1 cellular context compared by ENCODE assay signal in the genomic region with DNA sequence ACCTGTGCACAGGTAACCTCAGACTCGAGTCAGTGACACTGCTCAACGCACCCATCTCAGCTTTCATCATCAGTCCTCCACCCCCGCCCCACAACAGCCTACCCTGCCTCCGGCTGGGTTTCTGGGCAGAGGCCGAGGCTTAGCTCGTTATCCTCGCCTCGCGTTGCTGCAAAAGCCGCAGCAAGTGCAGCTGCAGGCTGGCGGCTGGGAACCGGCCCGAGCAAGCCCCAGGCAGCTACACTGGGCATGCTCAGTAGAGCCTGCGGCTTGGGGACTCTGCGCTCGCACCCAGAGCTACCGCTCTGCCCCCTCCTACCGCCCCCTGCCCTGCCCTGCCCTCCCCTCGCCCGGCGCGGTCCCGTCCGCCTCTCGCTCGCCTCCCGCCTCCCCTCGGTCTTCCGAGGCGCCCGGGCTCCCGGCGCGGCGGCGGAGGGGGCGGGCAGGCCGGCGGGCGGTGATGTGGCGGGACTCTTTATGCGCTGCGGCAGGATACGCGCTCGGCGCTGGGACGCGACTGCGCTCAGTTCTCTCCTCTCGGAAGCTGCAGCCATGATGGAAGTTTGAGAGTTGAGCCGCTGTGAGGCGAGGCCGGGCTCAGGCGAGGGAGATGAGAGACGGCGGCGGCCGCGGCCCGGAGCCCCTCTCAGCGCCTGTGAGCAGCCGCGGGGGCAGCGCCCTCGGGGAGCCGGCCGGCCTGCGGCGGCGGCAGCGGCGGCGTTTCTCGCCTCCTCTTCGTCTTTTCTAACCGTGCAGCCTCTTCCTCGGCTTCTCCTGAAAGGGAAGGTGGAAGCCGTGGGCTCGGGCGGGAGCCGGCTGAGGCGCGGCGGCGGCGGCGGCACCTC.
A peak's percentile ranks its signal among the peaks of the same experiment; 100 is the strongest.
TF ChIP-seq lines count a peak whose summit lies in the region.

A gene with protein sequence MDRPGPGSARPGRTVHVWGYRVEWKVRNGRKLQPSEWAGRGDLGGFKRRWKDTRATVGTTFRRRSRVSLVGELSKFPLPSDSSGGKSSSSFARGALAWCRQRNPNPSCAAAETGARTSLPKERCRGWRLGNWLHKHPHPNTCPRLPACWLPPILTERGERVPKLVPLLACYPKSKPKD (minus strand): TSS at position 432 of the 842 bp plus-strand sequence. CDS start 1,046 bp downstream, outside the sequence.
A gene (plus strand): TSS at position 524 of the 842 bp plus-strand sequence. CDS start 845 bp downstream, outside the sequence.

TF ChIP-seq in HepG2, 621 proteins besides CTCF, POLR2A, EP300 and RAD21 (continued from another document and continues in another):
- TF ChIP-seq, protein P1, sequence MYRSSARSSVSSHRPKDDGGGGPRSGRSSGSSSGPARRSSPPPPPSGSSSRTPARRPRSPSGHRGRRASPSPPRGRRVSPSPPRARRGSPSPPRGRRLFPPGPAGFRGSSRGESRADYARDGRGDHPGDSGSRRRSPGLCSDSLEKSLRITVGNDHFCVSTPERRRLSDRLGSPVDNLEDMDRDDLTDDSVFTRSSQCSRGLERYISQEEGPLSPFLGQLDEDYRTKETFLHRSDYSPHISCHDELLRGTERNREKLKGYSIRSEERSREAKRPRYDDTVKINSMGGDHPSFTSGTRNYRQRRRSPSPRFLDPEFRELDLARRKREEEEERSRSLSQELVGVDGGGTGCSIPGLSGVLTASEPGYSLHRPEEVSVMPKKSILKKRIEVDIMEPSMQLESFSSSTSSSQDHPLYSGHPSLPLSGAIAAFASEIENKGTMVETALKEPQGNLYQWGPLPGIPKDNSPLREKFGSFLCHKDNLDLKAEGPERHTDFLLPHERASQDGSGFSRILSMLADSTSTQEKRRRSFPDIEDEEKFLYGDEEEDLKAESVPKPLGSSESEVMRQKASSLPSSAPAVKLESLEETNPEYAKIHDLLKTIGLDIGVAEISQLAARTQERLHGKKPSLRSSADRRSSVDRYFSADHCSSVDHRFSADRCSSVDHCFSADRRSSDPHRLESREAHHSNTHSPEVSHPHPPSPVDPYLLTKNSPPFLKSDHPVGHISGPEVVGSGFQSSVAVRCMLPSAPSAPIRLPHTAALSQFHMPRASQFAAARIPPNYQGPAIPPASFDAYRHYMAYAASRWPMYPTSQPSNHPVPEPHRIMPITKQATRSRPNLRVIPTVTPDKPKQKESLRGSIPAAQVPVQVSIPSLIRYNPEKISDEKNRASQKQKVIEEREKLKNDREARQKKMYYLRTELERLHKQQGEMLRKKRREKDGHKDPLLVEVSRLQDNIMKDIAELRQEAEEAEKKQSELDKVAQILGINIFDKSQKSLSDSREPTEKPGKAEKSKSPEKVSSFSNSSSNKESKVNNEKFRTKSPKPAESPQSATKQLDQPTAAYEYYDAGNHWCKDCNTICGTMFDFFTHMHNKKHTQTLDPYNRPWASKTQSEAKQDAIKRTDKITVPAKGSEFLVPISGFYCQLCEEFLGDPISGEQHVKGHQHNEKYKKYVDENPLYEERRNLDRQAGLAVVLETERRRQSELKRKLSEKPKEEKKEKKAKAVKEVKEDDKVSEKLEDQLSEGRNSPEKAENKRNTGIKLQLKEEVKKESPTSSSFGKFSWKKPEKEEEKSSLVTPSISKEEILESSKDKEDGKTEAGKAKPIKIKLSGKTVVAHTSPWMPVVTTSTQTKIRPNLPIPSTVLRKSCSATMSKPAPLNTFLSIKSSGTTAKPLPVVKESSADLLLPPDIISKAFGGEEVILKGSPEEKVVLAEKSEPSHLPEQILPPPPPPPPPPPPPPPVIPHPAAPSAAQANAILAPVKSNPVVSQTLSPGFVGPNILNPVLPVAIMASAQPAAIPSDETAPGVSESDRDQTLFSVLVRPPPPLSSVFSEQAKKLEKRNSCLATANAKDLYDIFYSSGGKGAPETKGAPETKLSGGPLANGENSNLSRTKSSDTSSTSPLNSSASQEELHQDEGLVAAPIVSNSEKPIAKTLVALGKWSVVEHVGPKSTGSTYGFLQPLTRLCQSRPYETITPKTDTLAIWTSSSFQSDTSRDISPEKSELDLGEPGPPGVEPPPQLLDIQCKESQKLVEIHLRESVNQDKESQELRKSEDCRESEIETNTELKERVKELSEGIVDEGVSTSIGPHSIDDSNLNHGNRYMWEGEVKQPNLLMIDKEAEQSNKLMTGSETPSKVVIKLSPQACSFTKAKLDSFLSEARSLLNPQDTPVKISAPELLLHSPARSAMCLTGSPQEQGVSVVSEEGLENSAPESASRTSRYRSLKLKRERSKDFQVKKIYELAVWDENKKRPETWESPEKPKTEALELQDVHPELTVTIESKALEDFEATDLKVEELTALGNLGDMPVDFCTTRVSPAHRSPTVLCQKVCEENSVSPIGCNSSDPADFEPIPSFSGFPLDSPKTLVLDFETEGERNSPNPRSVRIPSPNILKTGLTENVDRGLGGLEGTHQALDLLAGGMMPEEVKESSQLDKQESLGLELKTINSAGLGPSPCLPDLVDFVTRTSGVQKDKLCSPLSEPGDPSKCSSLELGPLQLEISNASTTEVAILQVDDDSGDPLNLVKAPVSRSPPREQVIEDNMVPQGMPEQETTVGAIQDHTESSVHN (CRISPR knock-in tag; IDR thresholded peaks at IDR 0.05), result no peak
- TF ChIP-seq, protein P2, sequence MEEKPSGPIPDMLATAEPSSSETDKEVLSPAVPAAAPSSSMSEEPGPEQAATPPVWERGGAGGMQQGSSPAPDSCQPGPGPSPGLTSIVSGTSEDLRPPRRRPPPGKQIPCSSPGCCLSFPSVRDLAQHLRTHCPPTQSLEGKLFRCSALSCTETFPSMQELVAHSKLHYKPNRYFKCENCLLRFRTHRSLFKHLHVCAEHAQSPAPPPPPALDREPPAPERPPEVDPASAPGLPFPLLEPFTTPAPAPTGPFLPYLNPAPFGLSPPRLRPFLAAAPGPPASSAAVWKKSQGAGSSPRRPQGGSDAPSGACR (CRISPR knock-in tag; IDR thresholded peaks at IDR 0.05), result no peak
- TF ChIP-seq ZNF546 (CRISPR knock-in tag; conservative IDR thresholded peaks at IDR 0.05) (0 out of 2 replicates have a peak, but pooled peaks have one; percentile 37), RORA (CRISPR knock-in tag; IDR thresholded peaks at IDR 0.05) (no peak), ZNF709 (CRISPR knock-in tag; IDR thresholded peaks at IDR 0.05) (no peak), MZF1 (CRISPR knock-in tag; IDR thresholded peaks at IDR 0.05; ENCODE audit: borderline replicate concordance) (no peak), ZNF205 (CRISPR knock-in tag; IDR thresholded peaks at IDR 0.05) (no peak; the same call in 1 of the 2 replicates), SSRP1 (CRISPR knock-in tag; IDR thresholded peaks at IDR 0.05) (no peak), ZC3H13 (CRISPR knock-in tag; IDR thresholded peaks at IDR 0.05) (peak; percentile 83), ZKSCAN8 (CRISPR knock-in tag; IDR thresholded peaks at IDR 0.05; ENCODE audit: borderline replicate concordance) (peak; percentile 43; the same call in 1 of the 2 replicates), RELA (CRISPR knock-in tag; IDR thresholded peaks at IDR 0.05) (peak; percentile 65; the same call in 1 of the 2 replicates), POLR2G (IDR thresholded peaks at IDR 0.05; ENCODE audit: low read depth, low read length) (peak; percentile 90), ZNF253 (CRISPR knock-in tag; IDR thresholded peaks at IDR 0.05; ENCODE audit: borderline replicate concordance) (peak; percentile 80; the same call in 1 of the 2 replicates), HNRNPLL (IDR thresholded peaks at IDR 0.05; ENCODE audit: low read depth, low read length, poor library complexity, severe bottlenecking) (peak; percentile 75), ZNF274 (CRISPR knock-in tag; IDR thresholded peaks at IDR 0.05) (peak; percentile 82; the same call in 1 of the 2 replicates), ZNF720 (CRISPR knock-in tag; IDR thresholded peaks at IDR 0.05) (no peak), KDM1A (CRISPR knock-in tag; IDR thresholded peaks at IDR 0.05) (peak; percentile 81), PITX1 (CRISPR knock-in tag; IDR thresholded peaks at IDR 0.05) (0 out of 2 replicates have a peak, but pooled peaks have one; percentile 34), ZSCAN20 (CRISPR knock-in tag; IDR thresholded peaks at IDR 0.05; ENCODE audit: borderline replicate concordance) (peak; percentile 63; the same call in 1 of the 2 replicates), YEATS4 (CRISPR knock-in tag; IDR thresholded peaks at IDR 0.05; ENCODE audit: borderline replicate concordance) (peak; percentile 98)
- TF ChIP-seq, protein P3, sequence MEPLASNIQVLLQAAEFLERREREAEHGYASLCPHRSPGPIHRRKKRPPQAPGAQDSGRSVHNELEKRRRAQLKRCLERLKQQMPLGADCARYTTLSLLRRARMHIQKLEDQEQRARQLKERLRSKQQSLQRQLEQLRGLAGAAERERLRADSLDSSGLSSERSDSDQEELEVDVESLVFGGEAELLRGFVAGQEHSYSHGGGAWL (CRISPR knock-in tag; IDR thresholded peaks at IDR 0.05), result peak; percentile 61; the same call in 1 of the 2 replicates
- TF ChIP-seq, protein P4, sequence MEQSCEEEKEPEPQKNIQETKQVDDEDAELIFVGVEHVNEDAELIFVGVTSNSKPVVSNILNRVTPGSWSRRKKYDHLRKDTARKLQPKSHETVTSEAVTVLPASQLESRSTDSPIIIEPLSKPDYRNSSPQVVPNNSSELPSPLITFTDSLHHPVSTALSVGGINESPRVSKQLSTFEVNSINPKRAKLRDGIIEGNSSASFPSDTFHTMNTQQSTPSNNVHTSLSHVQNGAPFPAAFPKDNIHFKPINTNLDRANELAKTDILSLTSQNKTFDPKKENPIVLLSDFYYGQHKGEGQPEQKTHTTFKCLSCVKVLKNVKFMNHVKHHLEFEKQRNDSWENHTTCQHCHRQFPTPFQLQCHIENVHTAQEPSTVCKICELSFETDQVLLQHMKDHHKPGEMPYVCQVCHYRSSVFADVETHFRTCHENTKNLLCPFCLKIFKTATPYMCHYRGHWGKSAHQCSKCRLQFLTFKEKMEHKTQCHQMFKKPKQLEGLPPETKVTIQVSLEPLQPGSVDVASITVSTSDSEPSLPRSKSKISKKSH (CRISPR knock-in tag; IDR thresholded peaks at IDR 0.05; ENCODE audit: borderline replicate concordance), result no peak
- TF ChIP-seq, protein P5, sequence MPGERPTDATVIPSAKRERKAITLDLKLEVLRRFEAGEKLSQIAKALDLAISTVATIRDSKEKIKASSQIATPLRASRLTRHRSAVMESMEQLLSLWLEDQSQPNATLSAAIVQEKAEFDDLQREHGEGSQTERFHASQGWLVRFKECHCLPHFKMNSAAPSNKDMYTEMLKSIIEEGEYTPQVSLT (CRISPR knock-in tag; IDR thresholded peaks at IDR 0.05; ENCODE audit: borderline replicate concordance, low read depth), result no peak
- TF ChIP-seq, protein P6, sequence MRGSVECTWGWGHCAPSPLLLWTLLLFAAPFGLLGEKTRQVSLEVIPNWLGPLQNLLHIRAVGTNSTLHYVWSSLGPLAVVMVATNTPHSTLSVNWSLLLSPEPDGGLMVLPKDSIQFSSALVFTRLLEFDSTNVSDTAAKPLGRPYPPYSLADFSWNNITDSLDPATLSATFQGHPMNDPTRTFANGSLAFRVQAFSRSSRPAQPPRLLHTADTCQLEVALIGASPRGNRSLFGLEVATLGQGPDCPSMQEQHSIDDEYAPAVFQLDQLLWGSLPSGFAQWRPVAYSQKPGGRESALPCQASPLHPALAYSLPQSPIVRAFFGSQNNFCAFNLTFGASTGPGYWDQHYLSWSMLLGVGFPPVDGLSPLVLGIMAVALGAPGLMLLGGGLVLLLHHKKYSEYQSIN (CRISPR knock-in tag; IDR thresholded peaks at IDR 0.05; ENCODE audit: borderline replicate concordance), result no peak
- TF ChIP-seq, protein P7, sequence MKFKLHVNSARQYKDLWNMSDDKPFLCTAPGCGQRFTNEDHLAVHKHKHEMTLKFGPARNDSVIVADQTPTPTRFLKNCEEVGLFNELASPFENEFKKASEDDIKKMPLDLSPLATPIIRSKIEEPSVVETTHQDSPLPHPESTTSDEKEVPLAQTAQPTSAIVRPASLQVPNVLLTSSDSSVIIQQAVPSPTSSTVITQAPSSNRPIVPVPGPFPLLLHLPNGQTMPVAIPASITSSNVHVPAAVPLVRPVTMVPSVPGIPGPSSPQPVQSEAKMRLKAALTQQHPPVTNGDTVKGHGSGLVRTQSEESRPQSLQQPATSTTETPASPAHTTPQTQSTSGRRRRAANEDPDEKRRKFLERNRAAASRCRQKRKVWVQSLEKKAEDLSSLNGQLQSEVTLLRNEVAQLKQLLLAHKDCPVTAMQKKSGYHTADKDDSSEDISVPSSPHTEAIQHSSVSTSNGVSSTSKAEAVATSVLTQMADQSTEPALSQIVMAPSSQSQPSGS (CRISPR knock-in tag; IDR thresholded peaks at IDR 0.05), result peak; percentile 85
- TF ChIP-seq, protein P8, sequence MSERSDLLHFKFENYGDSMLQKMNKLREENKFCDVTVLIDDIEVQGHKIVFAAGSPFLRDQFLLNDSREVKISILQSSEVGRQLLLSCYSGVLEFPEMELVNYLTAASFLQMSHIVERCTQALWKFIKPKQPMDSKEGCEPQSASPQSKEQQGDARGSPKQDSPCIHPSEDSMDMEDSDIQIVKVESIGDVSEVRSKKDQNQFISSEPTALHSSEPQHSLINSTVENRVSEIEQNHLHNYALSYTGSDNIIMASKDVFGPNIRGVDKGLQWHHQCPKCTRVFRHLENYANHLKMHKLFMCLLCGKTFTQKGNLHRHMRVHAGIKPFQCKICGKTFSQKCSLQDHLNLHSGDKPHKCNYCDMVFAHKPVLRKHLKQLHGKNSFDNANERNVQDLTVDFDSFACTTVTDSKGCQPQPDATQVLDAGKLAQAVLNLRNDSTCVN (CRISPR knock-in tag; IDR thresholded peaks at IDR 0.05; ENCODE audit: borderline replicate concordance), result no peak
- TF ChIP-seq, protein P9, sequence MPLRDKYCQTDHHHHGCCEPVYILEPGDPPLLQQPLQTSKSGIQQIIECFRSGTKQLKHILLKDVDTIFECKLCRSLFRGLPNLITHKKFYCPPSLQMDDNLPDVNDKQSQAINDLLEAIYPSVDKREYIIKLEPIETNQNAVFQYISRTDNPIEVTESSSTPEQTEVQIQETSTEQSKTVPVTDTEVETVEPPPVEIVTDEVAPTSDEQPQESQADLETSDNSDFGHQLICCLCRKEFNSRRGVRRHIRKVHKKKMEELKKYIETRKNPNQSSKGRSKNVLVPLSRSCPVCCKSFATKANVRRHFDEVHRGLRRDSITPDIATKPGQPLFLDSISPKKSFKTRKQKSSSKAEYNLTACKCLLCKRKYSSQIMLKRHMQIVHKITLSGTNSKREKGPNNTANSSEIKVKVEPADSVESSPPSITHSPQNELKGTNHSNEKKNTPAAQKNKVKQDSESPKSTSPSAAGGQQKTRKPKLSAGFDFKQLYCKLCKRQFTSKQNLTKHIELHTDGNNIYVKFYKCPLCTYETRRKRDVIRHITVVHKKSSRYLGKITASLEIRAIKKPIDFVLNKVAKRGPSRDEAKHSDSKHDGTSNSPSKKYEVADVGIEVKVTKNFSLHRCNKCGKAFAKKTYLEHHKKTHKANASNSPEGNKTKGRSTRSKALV (CRISPR knock-in tag; IDR thresholded peaks at IDR 0.05), result no peak
- TF ChIP-seq, protein P10, sequence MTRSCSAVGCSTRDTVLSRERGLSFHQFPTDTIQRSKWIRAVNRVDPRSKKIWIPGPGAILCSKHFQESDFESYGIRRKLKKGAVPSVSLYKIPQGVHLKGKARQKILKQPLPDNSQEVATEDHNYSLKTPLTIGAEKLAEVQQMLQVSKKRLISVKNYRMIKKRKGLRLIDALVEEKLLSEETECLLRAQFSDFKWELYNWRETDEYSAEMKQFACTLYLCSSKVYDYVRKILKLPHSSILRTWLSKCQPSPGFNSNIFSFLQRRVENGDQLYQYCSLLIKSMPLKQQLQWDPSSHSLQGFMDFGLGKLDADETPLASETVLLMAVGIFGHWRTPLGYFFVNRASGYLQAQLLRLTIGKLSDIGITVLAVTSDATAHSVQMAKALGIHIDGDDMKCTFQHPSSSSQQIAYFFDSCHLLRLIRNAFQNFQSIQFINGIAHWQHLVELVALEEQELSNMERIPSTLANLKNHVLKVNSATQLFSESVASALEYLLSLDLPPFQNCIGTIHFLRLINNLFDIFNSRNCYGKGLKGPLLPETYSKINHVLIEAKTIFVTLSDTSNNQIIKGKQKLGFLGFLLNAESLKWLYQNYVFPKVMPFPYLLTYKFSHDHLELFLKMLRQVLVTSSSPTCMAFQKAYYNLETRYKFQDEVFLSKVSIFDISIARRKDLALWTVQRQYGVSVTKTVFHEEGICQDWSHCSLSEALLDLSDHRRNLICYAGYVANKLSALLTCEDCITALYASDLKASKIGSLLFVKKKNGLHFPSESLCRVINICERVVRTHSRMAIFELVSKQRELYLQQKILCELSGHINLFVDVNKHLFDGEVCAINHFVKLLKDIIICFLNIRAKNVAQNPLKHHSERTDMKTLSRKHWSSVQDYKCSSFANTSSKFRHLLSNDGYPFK (CRISPR knock-in tag; IDR thresholded peaks at IDR 0.05; ENCODE audit: borderline replicate concordance), result no peak
